Comparison of ENCODE assay signal across 13 cellular contexts in the genomic region with DNA sequence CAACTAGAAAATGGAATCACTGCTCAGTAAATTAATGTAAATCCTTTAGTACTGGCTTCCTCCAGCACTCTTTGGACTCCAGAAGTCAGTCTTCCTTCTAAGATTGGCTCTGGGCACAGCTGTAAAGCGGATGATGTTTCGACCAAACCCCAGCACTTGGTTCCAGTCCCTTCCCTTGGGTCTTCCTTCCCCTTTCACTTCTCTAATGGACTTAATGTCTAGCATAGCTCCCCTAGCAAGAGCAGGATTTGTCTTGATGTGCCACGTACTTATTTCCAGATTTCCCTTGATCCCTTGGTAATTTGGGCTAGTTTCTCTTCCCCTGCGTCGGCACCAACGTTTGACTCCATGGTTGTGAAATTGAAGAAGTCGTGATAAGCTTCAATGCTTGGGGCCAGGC. TPM values are rescaled to one million over a fixed set of nuclear protein-coding genes. Genes with fewer than 3 reads are reported as not detected.
DNase-seq lines count a peak whose midpoint lies in the region; ATAC-seq and TF ChIP-seq lines count a peak whose summit lies in the region.
"Had no signal": no experiment of that assay in that cellular context is flagged by ENCODE, and none has a peak within 500 bp of the region (broad histone marks: within the 10 kb centered on the region; RNA-seq: fewer than 3 reads in every experiment).

No MANE protein-coding gene starts in this region.

- TF ChIP-seq CTCF in GM10248 (IDR thresholded peaks at IDR 0.05; ENCODE audit: control extremely low read depth, extremely low read depth, low read depth, missing control alignments) (no peak), dorsolateral prefrontal cortex (IDR thresholded peaks at IDR 0.05 in 54 of 56, conservative IDR thresholded peaks at IDR 0.05 in 2 of 56; ENCODE audit: low read depth in 1 of 56, partially characterized antibody in 56 of 56) (no peak)

- no peaks in the 10 kb centered on the region for H3K9me3 ChIP-seq in right cardiac atrium (ENCODE audit: control insufficient read depth, low read length)
- H3K9me3 ChIP-seq: Caco-2, heart left ventricle had no signal

- H3K4me3 ChIP-seq in right cardiac atrium (ENCODE audit: low read length) (no peak overlapping the region), dorsolateral prefrontal cortex (no peak overlapping the region)
- H3K4me3 ChIP-seq: heart left ventricle had no signal

- H3K27me3 ChIP-seq in right cardiac atrium (ENCODE audit: control insufficient read depth, insufficient read depth) (no peaks in the 10 kb centered on the region), dorsolateral prefrontal cortex (no peaks in the 10 kb centered on the region)
- H3K27me3 ChIP-seq: heart left ventricle had no signal

- H3K27ac ChIP-seq in right cardiac atrium (ENCODE audit: low read length) = no peak overlapping the region
- peak overlapping the region in 5 of 59 donors; percentile 4 to 32 (median 21) for H3K27ac ChIP-seq in dorsolateral prefrontal cortex
- H3K27ac ChIP-seq: WERI-Rb-1 had no signal

- 78% methylated on average over 7 of the region's 7 CpGs for WGBS in right cardiac atrium

- intact Hi-C loops in right cardiac atrium (cut with DNase I) = no loop called here
- intact Hi-C loops in dorsolateral prefrontal cortex (cut with DNase I) = no loop called here

- DNase-seq in GM10248 (ENCODE audit: extremely low spot score) (peak; percentile 25), right cardiac atrium (no peak), dorsolateral prefrontal cortex (no peak), HCEC 1CT (no peak), NCI-H2029 (lab: John Stamatoyannopoulos, UW) (no peak)
- no peak for DNase-seq in effector CD4-positive, alpha-beta T cell
- DNase-seq: activated naive CD4-positive, alpha-beta T cell; Caco-2; OCI-M1; WERI-Rb-1 had no signal

- H3K4me1 ChIP-seq in right cardiac atrium (ENCODE audit: control insufficient read depth, insufficient read depth, low read length) = no peaks in the 10 kb centered on the region
- H3K4me1 ChIP-seq: heart left ventricle had no signal

- CTCF ChIA-PET in GM10248 (lab: Yijun Ruan, JAX) = interaction anchor here (0.8 to 1.4 kb wide), 5 partner anchors 10 to 29 kb away, joined by 3 to 5 read pairs (median 3); no protein-coding TSS in a partner anchor

- POLR2A ChIA-PET in GM10248 (lab: Yijun Ruan, JAX) = no interaction called here

- ATAC-seq in GM21367 (IDR thresholded peaks at IDR 0.05; ENCODE audit: unreplicated experiment) (peak; percentile 36), HG03442 (IDR thresholded peaks at IDR 0.05; ENCODE audit: unreplicated experiment) (peak; percentile 51), right cardiac atrium (peak; percentile 28 to 38)

RNA-seq across cellular contexts. Expression of a gene that starts 28.3 kb away (rescaled TPM):
- total RNA-seq in right cardiac atrium (1 to 10 TPM; 1.5 to 1.8 (median 1.6) TPM), dorsolateral prefrontal cortex (10 to 100 TPM in 36 of 120 experiments, 1 to 10 TPM in 83, under 1 TPM in 1; 0.75 to 20.4 (median 7.7) TPM)
- 2.1 TPM for polyA plus RNA-seq in right cardiac atrium
